ENCODE assay signal across 2 cellular contexts in genomic region chr17:50364061-50364458, GRCh38.
TF ChIP-seq lines count a peak whose summit lies in the region.

No MANE protein-coding gene starts in this region.

TF ChIP-seq in GM23338, 12 proteins besides CTCF, POLR2A, EP300 and RAD21:
- TF ChIP-seq NANOG (IDR thresholded peaks at IDR 0.05; ENCODE audit: borderline replicate concordance) (no peak), EZH2phosphoT487 (IDR thresholded peaks at IDR 0.05; ENCODE audit: unreplicated experiment) (no peak), ETS1 (IDR thresholded peaks at IDR 0.05) (no peak), REST (IDR thresholded peaks at IDR 0.05; ENCODE audit: unreplicated experiment) (no peak), STAT1 (IDR thresholded peaks at IDR 0.05; ENCODE audit: unreplicated experiment) (no peak), POLR2AphosphoS5 (IDR thresholded peaks at IDR 0.05; ENCODE audit: low read depth) (no peak), EZH2 (IDR thresholded peaks at IDR 0.05; ENCODE audit: low read depth, unreplicated experiment) (no peak), CREB1 (CRISPR knock-in tag; IDR thresholded peaks at IDR 0.05; ENCODE audit: low read depth) (no peak), JUNB (IDR thresholded peaks at IDR 0.05; ENCODE audit: unreplicated experiment) (no peak), ZNF331 (CRISPR knock-in tag; IDR thresholded peaks at IDR 0.05; ENCODE audit: low read depth) (no peak), ZNF462 (CRISPR knock-in tag; IDR thresholded peaks at IDR 0.05) (no peak), ZNF114 (CRISPR knock-in tag; IDR thresholded peaks at IDR 0.05) (no peak)

TF ChIP-seq in H1, 55 proteins besides CTCF, POLR2A, EP300 and RAD21:
- no peak for TF ChIP-seq RBBP5 (IDR thresholded peaks at IDR 0.05; ENCODE audit: borderline replicate concordance, low read depth, low read length)
- TF ChIP-seq BACH1 (IDR thresholded peaks at IDR 0.05; ENCODE audit: low read length): no peak
- no peak for TF ChIP-seq SIN3A (conservative IDR thresholded peaks at IDR 0.05 in 1 of 2, IDR thresholded peaks at IDR 0.05 in 1 of 2; ENCODE audit: low read depth in 1 of 2, low read length in 2 of 2)
- TF ChIP-seq YY1 (IDR thresholded peaks at IDR 0.05; ENCODE audit: low read depth, low read length): no peak
- no peak for TF ChIP-seq CTBP2 (IDR thresholded peaks at IDR 0.05; ENCODE audit: borderline replicate concordance, insufficient read depth, insufficient read length, low read length)
- no peak for TF ChIP-seq JUND (IDR thresholded peaks at IDR 0.05; ENCODE audit: low read length)
- TF ChIP-seq HDAC6 (IDR thresholded peaks at IDR 0.05; ENCODE audit: low read depth, low read length): no peak
- TF ChIP-seq GTF2F1 (IDR thresholded peaks at IDR 0.05; ENCODE audit: borderline replicate concordance, low read depth, low read length): no peak
- no peak for TF ChIP-seq FOSL1 (IDR thresholded peaks at IDR 0.05; ENCODE audit: insufficient read depth, low read depth, low read length)
- TF ChIP-seq ATF3 (IDR thresholded peaks at IDR 0.05; ENCODE audit: insufficient read depth, low read depth, low read length): no peak
- no peak for TF ChIP-seq JUN (IDR thresholded peaks at IDR 0.05; ENCODE audit: low read depth, low read length)
- no peak for TF ChIP-seq TCF12 (IDR thresholded peaks at IDR 0.05; ENCODE audit: low read depth, low read length)
- no peak for TF ChIP-seq CHD7 (IDR thresholded peaks at IDR 0.05; ENCODE audit: insufficient replicate concordance, low read length)
- no peak for TF ChIP-seq SP2 (IDR thresholded peaks at IDR 0.05; ENCODE audit: low read length)
- TF ChIP-seq SIRT6 (IDR thresholded peaks at IDR 0.05; ENCODE audit: low read length): no peak
- TF ChIP-seq MAFK (IDR thresholded peaks at IDR 0.05; ENCODE audit: low read depth, low read length): no peak
